ENCODE assay signal across 1 cellular context in the genomic region with DNA sequence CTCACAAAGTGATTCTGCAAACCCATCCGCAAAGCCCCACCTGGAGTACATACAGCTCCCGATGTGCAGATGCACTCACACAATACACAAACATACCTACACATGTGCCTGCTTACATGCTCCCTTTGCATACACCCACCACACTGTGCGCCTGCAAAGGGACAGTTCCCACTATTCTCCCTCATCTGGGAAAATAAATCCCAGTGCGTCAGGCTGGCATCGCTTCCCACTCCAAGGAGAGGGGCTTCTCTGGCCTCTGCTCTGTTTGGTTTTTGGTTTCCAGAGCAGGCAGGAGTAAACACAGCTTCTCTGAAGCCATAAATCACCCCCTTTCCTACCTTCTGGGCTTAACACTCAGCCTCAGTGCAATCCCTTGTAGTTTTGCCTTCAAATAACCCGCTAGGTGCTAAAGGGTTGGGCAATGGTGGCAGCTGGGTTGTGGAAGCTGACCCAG.
TF ChIP-seq lines count a peak whose summit lies in the region.

No MANE protein-coding gene starts in this region.

TF ChIP-seq in HepG2, 621 proteins besides CTCF, POLR2A, EP300 and RAD21:
- no peak for TF ChIP-seq AHR (CRISPR knock-in tag; IDR thresholded peaks at IDR 0.05)
- no peak for TF ChIP-seq EEA1 (CRISPR knock-in tag; IDR thresholded peaks at IDR 0.05; ENCODE audit: borderline replicate concordance)
- TF ChIP-seq PCBP1 (IDR thresholded peaks at IDR 0.05; ENCODE audit: borderline replicate concordance, low read depth, low read length): no peak
- TF ChIP-seq SMARCC2 (IDR thresholded peaks at IDR 0.05): no peak
- no peak for TF ChIP-seq ZNF30 (CRISPR knock-in tag; IDR thresholded peaks at IDR 0.05)
- no peak for TF ChIP-seq HOXA3 (CRISPR knock-in tag; IDR thresholded peaks at IDR 0.05)
- no peak for TF ChIP-seq ZBTB1 (CRISPR knock-in tag; IDR thresholded peaks at IDR 0.05; ENCODE audit: borderline replicate concordance)
- TF ChIP-seq ZMYM2 (CRISPR knock-in tag; IDR thresholded peaks at IDR 0.05): no peak
- TF ChIP-seq SRSF4 (IDR thresholded peaks at IDR 0.05; ENCODE audit: low read depth, low read length, poor library complexity, severe bottlenecking): no peak
- TF ChIP-seq MED13 (CRISPR knock-in tag; IDR thresholded peaks at IDR 0.05): no peak
- TF ChIP-seq DPF2 (CRISPR knock-in tag; IDR thresholded peaks at IDR 0.05; ENCODE audit: borderline replicate concordance, low read depth): no peak
- TF ChIP-seq, protein P1, sequence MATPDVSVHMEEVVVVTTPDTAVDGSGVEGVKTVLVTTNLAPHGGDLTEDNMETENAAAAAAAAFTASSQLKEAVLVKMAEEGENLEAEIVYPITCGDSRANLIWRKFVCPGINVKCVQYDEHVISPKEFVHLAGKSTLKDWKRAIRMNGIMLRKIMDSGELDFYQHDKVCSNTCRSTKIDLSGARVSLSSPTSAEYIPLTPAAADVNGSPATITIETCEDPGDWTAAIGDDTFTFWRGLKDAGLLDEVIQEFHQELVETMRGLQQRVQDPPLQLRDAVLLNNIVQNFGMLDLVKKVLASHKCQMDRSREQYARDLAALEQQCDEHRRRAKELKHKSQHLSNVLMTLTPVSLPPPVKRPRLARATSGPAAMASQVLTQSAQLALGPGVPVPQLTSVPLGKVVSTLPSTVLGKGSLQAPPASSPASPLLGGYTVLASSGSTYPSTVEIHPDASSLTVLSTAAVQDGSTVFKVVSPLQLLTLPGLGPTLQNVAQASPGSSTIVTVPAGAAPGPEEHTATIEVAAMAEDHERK (CRISPR knock-in tag; IDR thresholded peaks at IDR 0.05; ENCODE audit: low read depth): no peak
- TF ChIP-seq BCL6 (CRISPR knock-in tag; IDR thresholded peaks at IDR 0.05): no peak
- TF ChIP-seq ZNF547 (CRISPR knock-in tag; IDR thresholded peaks at IDR 0.05): no peak
- no peak for TF ChIP-seq ZEB1 (IDR thresholded peaks at IDR 0.05; ENCODE audit: insufficient replicate concordance, low read depth)
- no peak for TF ChIP-seq RARA (CRISPR knock-in tag; IDR thresholded peaks at IDR 0.05)
